29 cellular contexts compared by ENCODE assay signal in the genomic region with DNA sequence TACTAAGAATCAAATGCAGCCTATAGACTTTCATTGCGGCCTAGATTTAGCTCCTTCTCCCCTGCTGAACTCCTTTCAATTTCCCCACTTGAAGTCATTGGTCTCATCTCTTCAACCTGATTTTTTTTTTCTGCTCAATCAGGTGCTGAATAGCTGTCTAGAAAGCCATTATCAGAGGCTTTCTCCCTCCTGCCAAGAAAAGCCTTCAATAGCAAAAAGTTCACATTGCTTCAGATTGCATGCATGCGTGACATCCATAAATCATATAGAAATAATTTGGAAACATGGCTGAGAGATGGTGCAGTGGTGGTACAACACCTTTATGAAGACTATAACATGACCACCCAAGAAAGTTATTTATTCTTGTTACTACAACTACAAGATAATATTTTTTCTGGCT.
"Had no signal": no experiment of that assay in that cellular context is flagged by ENCODE, and none has a peak within 500 bp of the region (broad histone marks: within the 10 kb centered on the region; RNA-seq: fewer than 3 reads in every experiment).

No MANE protein-coding gene starts in this region.

- ATAC-seq: activated T-cell treated with anti-CD3 and anti-CD28 coated beads, Interleukin-2, amount 50 U/mL, for 4 hours; activated T-helper 17 cell treated with anti-CD3 and anti-CD28 coated beads, Interleukin-2, amount 50 U/mL, for 72 hours; effector memory CD8-positive, alpha-beta T cell; foreskin keratinocyte; gastrocnemius medialis; heart left ventricle; WTC11 had no signal

- H3K27me3 Mint-ChIP-seq: activated CD4-positive, alpha-beta memory T cell treated with anti-CD3 and anti-CD28 coated beads, Interleukin-2, amount 10 ng/mL, durations not matched to agents 7 days and 5 days; effector memory CD8-positive, alpha-beta T cell had no signal

- H3K4me3 ChIP-seq: esophagus muscularis mucosa, gastrocnemius medialis, heart left ventricle had no signal

- H3K4me1 Mint-ChIP-seq: activated CD4-positive, alpha-beta memory T cell treated with anti-CD3 and anti-CD28 coated beads, Interleukin-2, amount 10 ng/mL, durations not matched to agents 7 days and 5 days; activated CD4-positive, alpha-beta T cell treated with anti-CD3 and anti-CD28 coated beads, Interleukin-2, amount 10 ng/mL, durations not matched to agents 7 days and 5 days; activated T-helper 17 cell treated with anti-CD3 and anti-CD28 coated beads, Interleukin-2, amount 50 U/mL, for 72 hours; WTC11 had no signal

- H3K9me3 ChIP-seq: esophagus muscularis mucosa, gastrocnemius medialis, heart left ventricle had no signal

- H3K27me3 ChIP-seq: esophagus muscularis mucosa, foreskin keratinocyte, gastrocnemius medialis, heart left ventricle had no signal

- H3K9me3 Mint-ChIP-seq: activated CD4-positive, alpha-beta memory T cell treated with anti-CD3 and anti-CD28 coated beads, Interleukin-2, amount 10 ng/mL, durations not matched to agents 7 days and 5 days; activated CD4-positive, alpha-beta T cell treated with anti-CD3 and anti-CD28 coated beads, Interleukin-2, amount 10 ng/mL, durations not matched to agents 7 days and 5 days; activated T-cell treated with anti-CD3 and anti-CD28 coated beads, Interleukin-2, amount 50 U/mL, for 4 hours; activated T-helper 17 cell treated with anti-CD3 and anti-CD28 coated beads, Interleukin-2, amount 50 U/mL, for 72 hours; effector memory CD8-positive, alpha-beta T cell; WTC11 had no signal

- H3K27ac ChIP-seq: esophagus muscularis mucosa, foreskin keratinocyte, gastrocnemius medialis, heart left ventricle had no signal

- H3K4me1 ChIP-seq: esophagus muscularis mucosa, foreskin keratinocyte, gastrocnemius medialis, heart left ventricle had no signal

- H3K27ac Mint-ChIP-seq: activated CD4-positive, alpha-beta memory T cell treated with anti-CD3 and anti-CD28 coated beads, Interleukin-2, amount 10 ng/mL, durations not matched to agents 7 days and 5 days; activated CD4-positive, alpha-beta T cell treated with anti-CD3 and anti-CD28 coated beads, Interleukin-2, amount 10 ng/mL, durations not matched to agents 7 days and 5 days; activated naive CD8-positive, alpha-beta T cell; activated T-helper 17 cell treated with anti-CD3 and anti-CD28 coated beads, Interleukin-2, amount 50 U/mL, for 72 hours; effector memory CD8-positive, alpha-beta T cell; WTC11 had no signal

- H3K36me3 Mint-ChIP-seq: activated naive CD8-positive, alpha-beta T cell; WTC11 had no signal

- FAIRE-seq: astrocyte, colon had no signal

- H3K36me3 ChIP-seq: esophagus muscularis mucosa, gastrocnemius medialis, heart left ventricle had no signal

- DNase-seq: activated CD4-positive, alpha-beta memory T cell treated with anti-CD3 and anti-CD28 coated beads, Interleukin-2, amount 10 ng/mL, durations not matched to agents 7 days and 5 days; activated CD4-positive, alpha-beta T cell treated with anti-CD3 and anti-CD28 coated beads for 1 hour; activated CD4-positive, alpha-beta T cell treated with anti-CD3 and anti-CD28 coated beads for 4 hours; activated CD4-positive, alpha-beta T cell treated with anti-CD3 and anti-CD28 coated beads, Interleukin-2, amount 10 ng/mL, durations not matched to agents 7 days and 5 days; activated CD4-positive, alpha-beta T cell treated with anti-CD3 and anti-CD28 coated beads, Interleukin-2, amount 50 U/mL, for 4 hours; activated effector memory CD4-positive, alpha-beta T cell treated with Interleukin-2 at 50 U/mL for 16 hours; activated gamma-delta T cell treated with Interleukin-2 at 50 U/mL for 16 hours; activated naive CD4-positive, alpha-beta T cell treated with anti-CD3 and anti-CD28 coated beads, Interleukin-2, amount 50 U/mL, for 16 hours; activated naive CD4-positive, alpha-beta T cell treated with Interleukin-2 at 50 U/mL for 16 hours; activated T-cell treated with anti-CD3 and anti-CD28 coated beads, Interleukin-2, amount 50 U/mL, for 4 hours; amniotic stem cell; anterior cingulate cortex; caudate nucleus; cortex of kidney; dermis blood vessel endothelial cell; effector CD4-positive, alpha-beta T cell; effector memory CD8-positive, alpha-beta T cell; erythroblast; foreskin keratinocyte; gastrocnemius medialis; glutamatergic neuron; heart left ventricle; T-helper 2 cell had no signal

- H3K4me3 Mint-ChIP-seq: activated CD4-positive, alpha-beta memory T cell treated with anti-CD3 and anti-CD28 coated beads, Interleukin-2, amount 10 ng/mL, durations not matched to agents 7 days and 5 days; activated CD4-positive, alpha-beta T cell treated with anti-CD3 and anti-CD28 coated beads, Interleukin-2, amount 10 ng/mL, durations not matched to agents 7 days and 5 days; activated naive CD8-positive, alpha-beta T cell; activated T-cell treated with anti-CD3 and anti-CD28 coated beads, Interleukin-2, amount 50 U/mL, for 4 hours; activated T-helper 17 cell treated with anti-CD3 and anti-CD28 coated beads, Interleukin-2, amount 50 U/mL, for 72 hours; effector memory CD8-positive, alpha-beta T cell; WTC11 had no signal
